In the genomic region with DNA sequence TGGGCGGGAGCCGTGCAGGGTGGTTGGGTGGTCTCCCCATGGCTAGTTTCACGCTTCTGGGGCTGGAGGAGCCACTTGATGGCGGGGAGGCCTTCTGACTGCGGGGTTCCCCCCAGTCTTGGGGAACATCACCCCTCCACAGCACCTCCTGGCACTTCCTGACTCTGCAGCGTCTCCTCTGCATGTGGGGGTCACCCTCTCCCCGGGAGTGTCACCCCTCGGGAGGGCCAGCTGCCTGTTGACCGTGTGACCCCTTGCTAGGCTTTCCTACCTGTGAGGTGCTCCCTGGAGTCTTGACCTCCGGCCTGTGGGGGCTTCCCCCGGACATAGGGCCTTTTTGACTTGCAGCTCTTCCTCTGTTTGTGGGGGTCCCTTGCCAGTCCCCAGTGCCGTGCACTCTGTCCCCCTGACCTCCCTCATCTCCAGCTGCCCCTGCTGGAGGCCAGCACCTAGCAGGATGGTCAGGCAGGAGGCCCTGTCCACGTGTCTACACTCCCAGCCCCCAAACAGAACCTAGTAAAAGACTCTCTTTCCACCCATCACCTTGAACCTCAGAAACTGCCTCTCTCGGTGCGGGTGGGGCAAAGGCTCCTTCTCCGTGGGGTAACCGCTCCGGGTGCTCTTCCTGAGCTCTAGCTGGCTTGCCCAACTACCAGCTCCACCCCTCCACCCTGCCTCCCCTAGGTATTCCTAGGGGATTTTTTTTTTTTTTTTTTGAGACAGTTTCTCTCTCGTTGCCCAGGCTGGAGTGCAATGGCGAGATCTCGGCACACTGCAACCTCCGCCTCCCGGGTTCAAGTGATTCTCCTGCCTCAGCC, we compare ENCODE assay signal across 8 cellular contexts. TPM values are rescaled to one million over a fixed set of nuclear protein-coding genes. Genes with fewer than 3 reads are reported as not detected.
DNase-seq lines count a peak whose midpoint lies in the region; ATAC-seq and TF ChIP-seq lines count a peak whose summit lies in the region.

No MANE protein-coding gene starts in this region.

- H3K27ac Mint-ChIP-seq in activated CD4-positive, alpha-beta T cell treated with anti-CD3 and anti-CD28 coated beads, Interleukin-2, amount 10 ng/mL, durations not matched to agents 24 days and 14 days: peak overlapping the region; percentile 53

- intact Hi-C loops in activated CD4-positive, alpha-beta T cell treated with anti-CD3 and anti-CD28 coated beads, Interleukin-2, amount 10 ng/mL, durations not matched to agents 24 days and 14 days (cut with micrococcal nuclease): loop anchor here (1.0 kb wide), 2 partner anchors 17 to 73 kb away; partner anchors contain the start of gene BRI3BP
- intact Hi-C loops in PC-3 (cut with micrococcal nuclease) (loop anchor here (1.0 to 2.0 kb wide), 2 partner anchors 17 to 71 kb away; no protein-coding TSS in a partner anchor), esophagus squamous epithelium (cut with DNase I) (no loop called here), prostate gland (cut with DNase I) (no loop called here)

- no peaks in the 10 kb centered on the region for H3K9me3 Mint-ChIP-seq in activated CD4-positive, alpha-beta T cell treated with anti-CD3 and anti-CD28 coated beads, Interleukin-2, amount 10 ng/mL, durations not matched to agents 24 days and 14 days

- H3K27me3 ChIP-seq in PC-3 (ENCODE audit: low read length): no peaks in the 10 kb centered on the region
- no peaks in the 10 kb centered on the region for H3K27me3 ChIP-seq in esophagus squamous epithelium
- H3K27me3 ChIP-seq in prostate gland (replicated peaks; ENCODE audit: insufficient read depth): no peaks in the 10 kb centered on the region

- CTCF ChIA-PET in PC-3 (lab: Charles Lee): no interaction called here
- CTCF ChIA-PET in HEK293T (lab: Yijun Ruan, JAX): no interaction called here

- H3K27me3 Mint-ChIP-seq in activated CD4-positive, alpha-beta T cell treated with anti-CD3 and anti-CD28 coated beads, Interleukin-2, amount 10 ng/mL, durations not matched to agents 24 days and 14 days: peaks cover 16% of the 10 kb centered on the region

- BruUV-seq in PC-3 (replicated peaks; lab: Mats Ljungman, UMichigan): TSS peak; percentile 37

- peaks cover 22% of the 10 kb centered on the region for H3K4me1 ChIP-seq in PC-3 (ENCODE audit: insufficient read depth, low read length)
- peaks cover 11 to 42% (median 13%) of the 10 kb centered on the region in 3 donors for H3K4me1 ChIP-seq in esophagus squamous epithelium
- H3K4me1 ChIP-seq in prostate gland (replicated peaks): peaks cover 5% of the 10 kb centered on the region

- DNase-seq in activated CD4-positive, alpha-beta T cell treated with anti-CD3 and anti-CD28 coated beads, Interleukin-2, amount 10 ng/mL, durations not matched to agents 24 days and 14 days: no peak
- DNase-seq in activated CD4-positive, alpha-beta T cell treated with anti-CD3 and anti-CD28 coated beads for 48 hours: no peak
- DNase-seq in PC-3 (peak; percentile 6), esophagus squamous epithelium (lab: John Stamatoyannopoulos, UW) (no peak), prostate gland (ENCODE audit: low spot score) (no peak), HEK293T (ENCODE audit: extremely low spot score) (no peak), glomerular visceral epithelial cell (ENCODE audit: extremely low spot score) (no peak)
- DNase-seq in activated CD4-positive, CD25-positive, alpha-beta regulatory T cell (lab: John Stamatoyannopoulos, UW): no peak

- H3K4me3 ChIP-seq in PC-3 (ENCODE audit: low read length): peak overlapping the region; percentile 98
- peak overlapping the region; percentile 63 to 84 (median 82) for H3K4me3 ChIP-seq in esophagus squamous epithelium
- peak overlapping the region; percentile 62 to 83 for H3K4me3 ChIP-seq in prostate gland

- peak overlapping the region; percentile 100 for H3K4me2 ChIP-seq in PC-3 (ENCODE audit: low read length)

- peak; percentile 9 for ATAC-seq in PC-3

- H3F3A ChIP-seq in PC-3 (ENCODE audit: low read length, unreplicated experiment): no peaks in the 10 kb centered on the region

- POLR2A ChIA-PET in PC-3 (lab: Charles Lee; ENCODE audit: unreplicated experiment) (no interaction called here), HEK293T (lab: Yijun Ruan, JAX) (no interaction called here)

- TF ChIP-seq POLR2A in esophagus squamous epithelium (IDR thresholded peaks at IDR 0.05) (no peak), prostate gland (IDR thresholded peaks at IDR 0.05) (no peak)

- H3K36me3 Mint-ChIP-seq in activated CD4-positive, alpha-beta T cell treated with anti-CD3 and anti-CD28 coated beads, Interleukin-2, amount 10 ng/mL, durations not matched to agents 24 days and 14 days (ENCODE audit: low read depth): no peaks in the 10 kb centered on the region

- no peaks in the 10 kb centered on the region for H3K9me3 ChIP-seq in PC-3 (ENCODE audit: low read length)
- no peaks in the 10 kb centered on the region for H3K9me3 ChIP-seq in esophagus squamous epithelium
- no peaks in the 10 kb centered on the region for H3K9me3 ChIP-seq in prostate gland

- H3K27ac ChIP-seq in PC-3 (ENCODE audit: low read length) (no peak overlapping the region), esophagus squamous epithelium (peak overlapping the region; percentile 61 to 88 (median 86)), prostate gland (peak overlapping the region; percentile 54 to 81)

- H4K20me1 ChIP-seq in PC-3 (ENCODE audit: low read length): 0 out of 2 replicates have a peak, but pooled peaks cover 4% of the 10 kb centered on the region

- H3K4me3 Mint-ChIP-seq in activated CD4-positive, alpha-beta T cell treated with anti-CD3 and anti-CD28 coated beads, Interleukin-2, amount 10 ng/mL, durations not matched to agents 24 days and 14 days: peak overlapping the region; percentile 82

- H3K79me2 ChIP-seq in PC-3 (ENCODE audit: low read length): peaks cover 55% of the 10 kb centered on the region

- peaks cover 3% of the 10 kb centered on the region; the same call in 1 of the 2 replicates for H3K36me3 ChIP-seq in PC-3 (ENCODE audit: low read depth, low read length)
- peaks cover 0 to 17% (median 0%) of the 10 kb centered on the region in 3 donors for H3K36me3 ChIP-seq in esophagus squamous epithelium
- no peaks in the 10 kb centered on the region for H3K36me3 ChIP-seq in prostate gland

- H3K4me1 Mint-ChIP-seq in activated CD4-positive, alpha-beta T cell treated with anti-CD3 and anti-CD28 coated beads, Interleukin-2, amount 10 ng/mL, durations not matched to agents 24 days and 14 days: peaks cover 14% of the 10 kb centered on the region

- no peak for TF ChIP-seq CTCF in PC-3 (conservative IDR thresholded peaks at IDR 0.05; ENCODE audit: low read depth, low read length)
- no peak for TF ChIP-seq CTCF in esophagus squamous epithelium (IDR thresholded peaks at IDR 0.05)
- TF ChIP-seq CTCF in prostate gland (IDR thresholded peaks at IDR 0.05): no peak

- no peaks in the 10 kb centered on the region for H3K9me2 ChIP-seq in PC-3 (replicated peaks; ENCODE audit: low read length)

- H2AFZ ChIP-seq in PC-3 (ENCODE audit: low read length): peak overlapping the region; percentile 100

- WGBS in esophagus squamous epithelium, 2 donors: 43 to 73% methylated on average over 11 to 18 of the region's 23 CpGs
- WGBS in prostate gland: 47% methylated on average over 22 of the region's 23 CpGs

- H3K9ac ChIP-seq in PC-3 (ENCODE audit: low read length): peak overlapping the region; percentile 75

TF ChIP-seq in HEK293T, 16 proteins besides CTCF, POLR2A, EP300 and RAD21:
- TF ChIP-seq LEF1 (IDR thresholded peaks at IDR 0.05; ENCODE audit: borderline replicate concordance) (no peak), PKNOX1 (IDR thresholded peaks at IDR 0.05) (no peak), CTBP1 (IDR thresholded peaks at IDR 0.05; ENCODE audit: borderline replicate concordance) (no peak), ELF4 (IDR thresholded peaks at IDR 0.05) (no peak), HDGF (IDR thresholded peaks at IDR 0.05; ENCODE audit: borderline replicate concordance) (no peak), SUZ12 (IDR thresholded peaks at IDR 0.05) (no peak), ZNF384 (IDR thresholded peaks at IDR 0.05) (no peak), FOXA1 (IDR thresholded peaks at IDR 0.05) (no peak)

RNA-seq across cellular contexts. Expression of gene AACS, which starts 0.7 kb away (rescaled TPM):
- 24.7 and 26.7 TPM in 2 replicates for total RNA-seq in activated CD4-positive, alpha-beta T cell treated with anti-CD3 and anti-CD28 coated beads, Interleukin-2, amount 10 ng/mL, durations not matched to agents 24 days and 14 days
- total RNA-seq in PC-3 (2014; rRNA removed) (31.9 and 37.6 TPM in 2 replicates), esophagus squamous epithelium (10 to 100 TPM; 38.0 to 53.3 (median 44.3) TPM), prostate gland (10 to 100 TPM; 20.4 to 21.0 TPM)

Comparison
In these comparisons a context has a peak if more than half of its experiments do, and no peak if none do; other contexts are left out.
1. intact Hi-C loops: an anchor here in activated CD4-positive, alpha-beta T cell treated with anti-CD3 and anti-CD28 coated beads, Interleukin-2, amount 10 ng/mL, durations not matched to agents 24 days and 14 days (1.0 kb wide) and PC-3 (1.0 to 2.0 kb wide); none called in esophagus squamous epithelium and prostate gland.